11 cellular contexts compared by ENCODE assay signal in genomic region chrX:37998586-37999267, GRCh38. TPM values are rescaled to one million over a fixed set of nuclear protein-coding genes. Genes with fewer than 3 reads are reported as not detected.
A peak's percentile ranks its signal among the peaks of the same experiment; 100 is the strongest.
DNase-seq lines count a peak whose midpoint lies in the region; ATAC-seq and TF ChIP-seq lines count a peak whose summit lies in the region.
"Had no signal": no experiment of that assay in that cellular context is flagged by ENCODE, and none has a peak within 500 bp of the region (broad histone marks: within the 10 kb centered on the region; RNA-seq: fewer than 3 reads in every experiment).

No MANE protein-coding gene starts in this region.

- no peaks in the 10 kb centered on the region for H3K9me1 ChIP-seq in IMR-90 (ENCODE audit: insufficient read depth, low read length)

- H3K14ac ChIP-seq in IMR-90 (replicated peaks; ENCODE audit: low read depth, low read length), result no peak overlapping the region

- dilution Hi-C loops in IMR-90 (cut with HindIII; ENCODE audit: low sequenced_read_pairs, unreplicated experiment), result no loop called here

- H2AFZ ChIP-seq in IMR-90 (replicated peaks; ENCODE audit: low read length, poor library complexity), result peak overlapping the region; percentile 58

- in situ Hi-C loops in IMR-90 (cut with MboI; ENCODE audit: low sequenced_read_pairs), result no loop called here
- in situ Hi-C loops in KBM-7 (cut with MboI; ENCODE audit: low pct_unique_long_range_greater_than_20kb, low sequenced_read_pairs), result no loop called here

- H3K4me1 ChIP-seq in IMR-90 (ENCODE audit: control insufficient read depth, insufficient read depth, low read length), result 0 out of 2 replicates have a peak, but pooled peaks cover 2% of the 10 kb centered on the region
- H3K4me1 ChIP-seq in upper lobe of right lung, result no peaks in the 10 kb centered on the region
- H3K4me1 ChIP-seq: gastrocnemius medialis had no signal

- H3K27me3 ChIP-seq in IMR-90 (ENCODE audit: control insufficient read depth, insufficient read depth, low read length) (no peaks in the 10 kb centered on the region), upper lobe of right lung (no peaks in the 10 kb centered on the region)
- H3K27me3 ChIP-seq: gastrocnemius medialis had no signal

- H3K79me1 ChIP-seq in IMR-90 (ENCODE audit: low read depth in 1 of 2, low read length in 2 of 2), result no peaks in the 10 kb centered on the region

- BruUV-seq in IMR-90 (replicated peaks; lab: Mats Ljungman, UMichigan), result no TSS peak

- no peak for TF ChIP-seq RAD21 in IMR-90 (IDR thresholded peaks at IDR 0.05; ENCODE audit: low read length)

- H4K20me1 ChIP-seq in IMR-90 (ENCODE audit: insufficient read depth, low read length), result no peaks in the 10 kb centered on the region

- H4K91ac ChIP-seq in IMR-90 (ENCODE audit: insufficient read depth, low read depth, low read length), result no peak overlapping the region

- H4K5ac ChIP-seq in IMR-90 (ENCODE audit: low read depth, low read length), result no peak overlapping the region

- no peak overlapping the region for H4K8ac ChIP-seq in IMR-90 (ENCODE audit: low read depth in 2 of 2, low read length in 2 of 2)

- POLR2A ChIA-PET in IMR-90 (lab: Charles Lee; ENCODE audit: unreplicated experiment), result no interaction called here

- TF ChIP-seq CTCF in IMR-90 (conservative IDR thresholded peaks at IDR 0.05; ENCODE audit: low read depth, low read length) (no peak), upper lobe of right lung (IDR thresholded peaks at IDR 0.05) (no peak)

- CTCF ChIA-PET in IMR-90 (lab: Yijun Ruan, JAX), result no interaction called here

- H3K56ac ChIP-seq in IMR-90 (ENCODE audit: extremely low read depth, insufficient read depth, low read length), result no peak overlapping the region

- H3K18ac ChIP-seq in IMR-90 (ENCODE audit: low read depth, low read length), result no peak overlapping the region

- no peak for TF ChIP-seq POLR2A in IMR-90 (IDR thresholded peaks at IDR 0.05; ENCODE audit: low read depth, low read length)

- peak overlapping the region; percentile 23; the same call in 1 of the 2 replicates for H2BK120ac ChIP-seq in IMR-90 (ENCODE audit: low read depth, low read length)

- H3K23ac ChIP-seq in IMR-90 (ENCODE audit: low read depth, low read length), result no peak overlapping the region

- no peak overlapping the region for H2BK20ac ChIP-seq in IMR-90 (ENCODE audit: low read depth, low read length)

- no peaks in the 10 kb centered on the region; the same call in 1 of the 2 replicates for H3K9me3 ChIP-seq in IMR-90 (ENCODE audit: control insufficient read depth, insufficient read depth, low read length)
- no peaks in the 10 kb centered on the region for H3K9me3 ChIP-seq in upper lobe of right lung
- H3K9me3 ChIP-seq: gastrocnemius medialis had no signal

- DNase-seq in AG08396 (ENCODE audit: low spot score) (peak; percentile 43), IMR-90 (peak; percentile 80), RPMI7951 (ENCODE audit: low read depth) (peak; percentile 67), fibroblast of the conjunctiva (ENCODE audit: low read depth) (peak; percentile 5), upper lobe of right lung (no peak), KBM-7 (no peak)
- DNase-seq: C1 segment of cervical spinal cord, gastrocnemius medialis, MM.1S had no signal

- H2AK9ac ChIP-seq in IMR-90 (replicated peaks; ENCODE audit: low read depth, low read length, poor library complexity), result no peak overlapping the region

- no peak overlapping the region for H3K4me2 ChIP-seq in IMR-90 (ENCODE audit: low read depth, low read length)

- peak overlapping the region; percentile 52 for H2AK5ac ChIP-seq in IMR-90 (ENCODE audit: low read depth, low read length)

- no peak overlapping the region for H3K4ac ChIP-seq in IMR-90 (ENCODE audit: low read depth, low read length)

- no peak overlapping the region for H3K9ac ChIP-seq in IMR-90 (ENCODE audit: low read depth, low read length)

- H3K27ac ChIP-seq in IMR-90 (ENCODE audit: insufficient read depth, low read length) (no peak overlapping the region), upper lobe of right lung (no peak overlapping the region)
- H3K27ac ChIP-seq: gastrocnemius medialis had no signal

- intact Hi-C loops in IMR-90 (cut with micrococcal nuclease) (no loop called here), upper lobe of right lung (cut with DNase I) (no loop called here)

- H3K4me3 ChIP-seq in IMR-90 (ENCODE audit: insufficient read depth, low read depth, low read length) (no peak overlapping the region), upper lobe of right lung (no peak overlapping the region)
- H3K4me3 ChIP-seq: gastrocnemius medialis had no signal

- ATAC-seq in IMR-90 (ENCODE audit: low read depth) (peak; percentile 83), upper lobe of right lung (no peak), HG03025 (IDR thresholded peaks at IDR 0.05; ENCODE audit: low FRiP score, unreplicated experiment) (no peak), HG03159 (IDR thresholded peaks at IDR 0.05; ENCODE audit: unreplicated experiment) (no peak)
- ATAC-seq: gastrocnemius medialis had no signal

- no peak overlapping the region for H2BK15ac ChIP-seq in IMR-90 (ENCODE audit: low read depth, low read length)

- WGBS in IMR-90 (ENCODE audit: extremely low coverage in 2 of 2, insufficient read length in 1 of 2), 2 experiments, result 17% methylated on average over 1 of the region's 7 CpGs; no CpG with 5 or more reads in 1 of the 2 experiments

- H2BK5ac ChIP-seq in IMR-90 (ENCODE audit: low read depth, low read length, poor library complexity, severe bottlenecking), result no peak overlapping the region

- no peaks in the 10 kb centered on the region for H3K36me3 ChIP-seq in IMR-90 (ENCODE audit: control insufficient read depth, insufficient read depth, low read length)
- H3K36me3 ChIP-seq in upper lobe of right lung, result no peaks in the 10 kb centered on the region
- H3K36me3 ChIP-seq: gastrocnemius medialis had no signal

TF ChIP-seq in IMR-90, 13 proteins besides CTCF, POLR2A, EP300 and RAD21:
- TF ChIP-seq FOS (IDR thresholded peaks at IDR 0.05; ENCODE audit: low read depth, low read length) (0 out of 2 replicates have a peak, but pooled peaks have one; percentile 24), RFX5 (IDR thresholded peaks at IDR 0.05; ENCODE audit: low read depth, low read length) (no peak)

RNA-seq across cellular contexts. Expression of gene SYTL5, which starts 7.6 kb away (rescaled TPM):
- 0.54 and 0.56 TPM in 2 replicates for total RNA-seq in IMR-90 (2012; rRNA removed)
- 0.17 and 0.19 TPM in 2 replicates for polyA plus RNA-seq in IMR-90 (2012; rRNA removed)
- 0.06 and 0.09 TPM in 2 replicates for polyA plus RNA-seq in IMR-90 (2012; cell fraction: cytosol; rRNA removed)
- 0.08 and 0.57 TPM in 2 replicates for polyA plus RNA-seq in IMR-90 (2012; cell fraction: nucleus; rRNA removed; ENCODE audit: low replicate concordance)
- total RNA-seq in RPMI7951 (2014; rRNA removed; shearing (Covaris generic)), result 4.2 and 4.3 TPM in 2 replicates
- 0.46 TPM for total RNA-seq in upper lobe of right lung
- total RNA-seq: gastrocnemius medialis had no signal

Comparison
In these comparisons a context has a peak if more than half of its experiments do, and no peak if none do; other contexts are left out.
1. DNase-seq: peak in AG08396 (single experiment), IMR-90 (single experiment), RPMI7951 (single experiment) and fibroblast of the conjunctiva (single experiment); none in upper lobe of right lung (single experiment) and KBM-7 (single experiment).